Comparison of ENCODE assay signal across 23 cellular contexts in the genomic region with DNA sequence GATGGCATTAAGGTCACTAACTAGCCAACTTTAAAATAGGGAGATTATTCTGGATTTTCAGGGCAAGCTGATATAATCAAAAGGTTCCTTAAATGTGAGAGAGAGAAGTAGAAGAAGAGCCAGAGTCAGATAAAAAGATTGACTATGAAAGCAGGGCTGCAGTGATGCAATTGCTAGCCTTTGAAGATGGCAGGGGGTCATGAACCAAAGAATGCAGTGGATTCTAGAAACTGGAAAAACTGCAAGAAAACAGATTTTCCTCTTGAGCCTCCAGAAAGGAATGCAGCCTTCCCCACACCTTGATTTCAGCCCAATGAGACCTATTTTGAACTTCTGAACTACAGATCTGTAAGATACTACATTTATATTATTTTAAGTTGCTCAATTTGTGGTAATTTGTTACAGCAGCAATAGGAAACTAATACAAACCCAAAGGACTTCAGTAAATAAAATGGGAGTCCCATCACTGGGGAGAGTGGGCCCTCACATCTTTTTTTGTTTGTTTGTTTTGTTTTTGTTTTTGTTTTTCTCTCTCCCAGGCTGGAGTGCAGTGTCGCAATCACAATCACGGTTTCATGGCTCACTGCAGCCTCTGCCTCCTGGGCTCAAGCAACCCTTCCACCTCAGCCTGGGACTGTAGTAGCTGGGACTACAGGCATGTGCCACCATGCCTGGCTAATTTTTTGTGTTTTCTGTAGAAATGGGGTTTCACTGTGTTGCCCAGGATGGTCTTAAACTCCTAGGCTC.
"Had no signal": no experiment of that assay in that cellular context is flagged by ENCODE, and none has a peak within 500 bp of the region (broad histone marks: within the 10 kb centered on the region; RNA-seq: fewer than 3 reads in every experiment).

No MANE protein-coding gene starts in this region.

- H3K4me3 Mint-ChIP-seq: activated CD4-positive, alpha-beta T cell treated with anti-CD3 and anti-CD28 coated beads for 36 hours; activated CD8-positive, alpha-beta memory T cell treated with anti-CD3 and anti-CD28 coated beads, Interleukin-2, amount 10 ng/mL, durations not matched to agents 7 days and 5 days; activated CD8-positive, alpha-beta T cell treated with anti-CD3 and anti-CD28 coated beads, Interleukin-2, amount 10 ng/mL, durations not matched to agents 7 days and 5 days; activated naive CD4-positive, alpha-beta T cell treated with anti-CD3 and anti-CD28 coated beads, Interleukin-2, amount 50 U/mL, for 24 hours; activated naive CD8-positive, alpha-beta T cell treated with anti-CD3 and anti-CD28 coated beads, Interleukin-2, amount 50 U/mL, for 24 hours; immature natural killer cell; natural killer cell treated with Interleukin-12 subunit alpha and Interleukin-12 subunit beta and Interleukin-15 and Interleukin-18, amount 100 ng/mL, for 72 hours; stimulated activated effector memory CD8-positive, alpha-beta T cell treated with anti-CD3 and anti-CD28 coated beads, Interleukin-12 subunit alpha, Interleukin-12 subunit beta, amount 100 ng/mL, for 72 hours; stimulated activated naive CD8-positive, alpha-beta T cell treated with anti-CD3 and anti-CD28 coated beads, Interleukin-15, Interleukin-2, amounts not matched to agents 100 ng/mL and 50 ng/mL, for 24 hours had no signal

- H3K4me1 Mint-ChIP-seq: activated CD4-positive, alpha-beta T cell treated with anti-CD3 and anti-CD28 coated beads for 36 hours; activated CD8-positive, alpha-beta memory T cell treated with anti-CD3 and anti-CD28 coated beads, Interleukin-2, amount 10 ng/mL, durations not matched to agents 7 days and 5 days; activated naive CD4-positive, alpha-beta T cell treated with anti-CD3 and anti-CD28 coated beads, Interleukin-2, amount 50 U/mL, for 24 hours; activated naive CD8-positive, alpha-beta T cell treated with anti-CD3 and anti-CD28 coated beads, Interleukin-2, amount 50 U/mL, for 24 hours; immature natural killer cell; stimulated activated effector memory CD8-positive, alpha-beta T cell treated with anti-CD3 and anti-CD28 coated beads, Interleukin-12 subunit alpha, Interleukin-12 subunit beta, amount 100 ng/mL, for 72 hours had no signal

- H3K36me3 ChIP-seq: colonic mucosa, gastroesophageal sphincter, neutrophil, thoracic aorta, upper lobe of left lung had no signal

- DNase-seq: activated CD4-positive, alpha-beta T cell treated with anti-CD3 and anti-CD28 coated beads for 36 hours; activated CD4-positive, CD25-positive, alpha-beta regulatory T cell; activated CD8-positive, alpha-beta memory T cell treated with anti-CD3 and anti-CD28 coated beads, Interleukin-2, amount 10 ng/mL, durations not matched to agents 7 days and 5 days; activated CD8-positive, alpha-beta T cell treated with anti-CD3 and anti-CD28 coated beads, Interleukin-2, amount 10 ng/mL, durations not matched to agents 7 days and 5 days; activated naive CD8-positive, alpha-beta T cell treated with anti-CD3 and anti-CD28 coated beads, Interleukin-2, amount 50 U/mL, for 24 hours; activated T-cell treated with anti-CD3 and anti-CD28 coated beads, Interleukin-2, amount 50 U/mL, for 48 hours; colonic mucosa; hypothalamus; immature natural killer cell; stimulated activated CD4-positive, alpha-beta T cell treated with anti-CD3 and anti-CD28 coated beads, Interleukin-12 subunit alpha, Interleukin-12 subunit beta, amount 100 ng/mL, for 4 hours; stimulated activated CD4-positive, alpha-beta T cell treated with anti-CD3 and anti-CD28 coated beads, Interleukin-4, amount 100 ng/mL, for 24 hours; upper lobe of left lung had no signal

- H3K27ac Mint-ChIP-seq: activated CD4-positive, alpha-beta T cell treated with anti-CD3 and anti-CD28 coated beads for 36 hours; activated CD8-positive, alpha-beta memory T cell treated with anti-CD3 and anti-CD28 coated beads, Interleukin-2, amount 10 ng/mL, durations not matched to agents 7 days and 5 days; activated CD8-positive, alpha-beta T cell treated with anti-CD3 and anti-CD28 coated beads, Interleukin-2, amount 10 ng/mL, durations not matched to agents 7 days and 5 days; activated naive CD4-positive, alpha-beta T cell treated with anti-CD3 and anti-CD28 coated beads, Interleukin-2, amount 50 U/mL, for 24 hours; activated naive CD8-positive, alpha-beta T cell treated with anti-CD3 and anti-CD28 coated beads, Interleukin-2, amount 50 U/mL, for 24 hours; activated T-helper 2 cell treated with anti-CD3 and anti-CD28 coated beads, Interferon-gamma antibody, Interleukin-2, Interleukin-4, amounts not matched to agents 10 μg/mL and 5 μg/mL and 100 μg/mL, durations not matched to agents 14 hours and 24 hours and 36 hours; immature natural killer cell; natural killer cell treated with Interleukin-12 subunit alpha and Interleukin-12 subunit beta and Interleukin-15 and Interleukin-18, amount 100 ng/mL, for 72 hours; progenitor cell of endocrine pancreas; stimulated activated effector memory CD8-positive, alpha-beta T cell treated with anti-CD3 and anti-CD28 coated beads, Interleukin-12 subunit alpha, Interleukin-12 subunit beta, amount 100 ng/mL, for 72 hours; stimulated activated naive CD8-positive, alpha-beta T cell treated with anti-CD3 and anti-CD28 coated beads, Interleukin-15, Interleukin-2, amounts not matched to agents 100 ng/mL and 50 ng/mL, for 24 hours had no signal

- ATAC-seq: activated CD4-positive, alpha-beta T cell treated with anti-CD3 and anti-CD28 coated beads for 36 hours; activated CD8-positive, alpha-beta memory T cell treated with anti-CD3 and anti-CD28 coated beads, Interleukin-2, amount 10 ng/mL, durations not matched to agents 7 days and 5 days; activated CD8-positive, alpha-beta T cell treated with anti-CD3 and anti-CD28 coated beads, Interleukin-2, amount 10 ng/mL, durations not matched to agents 7 days and 5 days; activated naive CD8-positive, alpha-beta T cell treated with anti-CD3 and anti-CD28 coated beads, Interleukin-2, amount 50 U/mL, for 24 hours; gastroesophageal sphincter; natural killer cell treated with Interleukin-12 subunit alpha and Interleukin-12 subunit beta and Interleukin-15 and Interleukin-18, amount 100 ng/mL, for 72 hours; sciatic nerve; stimulated activated effector memory CD8-positive, alpha-beta T cell treated with anti-CD3 and anti-CD28 coated beads, Interleukin-12 subunit alpha, Interleukin-12 subunit beta, amount 100 ng/mL, for 72 hours had no signal

- H3K9me3 Mint-ChIP-seq: activated naive CD4-positive, alpha-beta T cell treated with anti-CD3 and anti-CD28 coated beads, Interleukin-2, amount 50 U/mL, for 24 hours; activated naive CD8-positive, alpha-beta T cell treated with anti-CD3 and anti-CD28 coated beads, Interleukin-2, amount 50 U/mL, for 24 hours; activated T-helper 2 cell treated with anti-CD3 and anti-CD28 coated beads, Interferon-gamma antibody, Interleukin-2, Interleukin-4, amounts not matched to agents 10 μg/mL and 5 μg/mL and 100 μg/mL, durations not matched to agents 14 hours and 24 hours and 36 hours; immature natural killer cell; natural killer cell treated with Interleukin-12 subunit alpha and Interleukin-12 subunit beta and Interleukin-15 and Interleukin-18, amount 100 ng/mL, for 72 hours; stimulated activated effector memory CD8-positive, alpha-beta T cell treated with anti-CD3 and anti-CD28 coated beads, Interleukin-12 subunit alpha, Interleukin-12 subunit beta, amount 100 ng/mL, for 72 hours; stimulated activated naive CD8-positive, alpha-beta T cell treated with anti-CD3 and anti-CD28 coated beads, Interleukin-15, Interleukin-2, amounts not matched to agents 100 ng/mL and 50 ng/mL, for 24 hours had no signal

- H3K4me1 ChIP-seq: colonic mucosa, upper lobe of left lung had no signal

- H3K36me3 Mint-ChIP-seq: activated CD8-positive, alpha-beta memory T cell treated with anti-CD3 and anti-CD28 coated beads, Interleukin-2, amount 10 ng/mL, durations not matched to agents 7 days and 5 days; activated naive CD4-positive, alpha-beta T cell treated with anti-CD3 and anti-CD28 coated beads, Interleukin-2, amount 50 U/mL, for 24 hours; immature natural killer cell; natural killer cell treated with Interleukin-12 subunit alpha and Interleukin-12 subunit beta and Interleukin-15 and Interleukin-18, amount 100 ng/mL, for 72 hours; stimulated activated effector memory CD8-positive, alpha-beta T cell treated with anti-CD3 and anti-CD28 coated beads, Interleukin-12 subunit alpha, Interleukin-12 subunit beta, amount 100 ng/mL, for 72 hours had no signal

- H3K27me3 ChIP-seq: colonic mucosa, gastroesophageal sphincter, neutrophil, upper lobe of left lung had no signal

- H3K4me3 ChIP-seq: colonic mucosa, gastroesophageal sphincter, skin epidermis, thoracic aorta, upper lobe of left lung had no signal

- H3K9me3 ChIP-seq: colonic mucosa, gastroesophageal sphincter, neutrophil, thoracic aorta, upper lobe of left lung had no signal

- H3K27ac ChIP-seq: colonic mucosa, gastroesophageal sphincter, neutrophil, skin epidermis, thoracic aorta, upper lobe of left lung had no signal
